31 cellular contexts compared by ENCODE assay signal in genomic region chrX:53036149-53036548, GRCh38. TPM values are rescaled to one million over a fixed set of nuclear protein-coding genes. Genes with fewer than 3 reads are reported as not detected.
"Had no signal": no experiment of that assay in that cellular context is flagged by ENCODE, and none has a peak within 500 bp of the region (broad histone marks: within the 10 kb centered on the region; RNA-seq: fewer than 3 reads in every experiment).

No MANE protein-coding gene starts in this region.

- H3K36me3 Mint-ChIP-seq: immature natural killer cell; naive B cell; natural killer cell; neural progenitor cell; stimulated activated naive B cell treated with anti-CD40 and anti-IgM and Interleukin-4, amounts not matched to agents 10 μg/mL and 1 μg/mL and 100 μg/mL, for 72 hours had no signal

- H3K4me3 ChIP-seq: left lung, lower lobe of right lung, neural progenitor cell, right atrium auricular region, skin epidermis, stomach, testis, thyroid gland, transverse colon, upper lobe of right lung had no signal

- H2AFZ ChIP-seq: neural progenitor cell, parathyroid adenoma had no signal

- H3K4me1 Mint-ChIP-seq: immature natural killer cell, naive B cell, natural killer cell, neural progenitor cell had no signal

- H3K79me2 ChIP-seq: parathyroid adenoma had no signal

- H3K36me3 ChIP-seq: left lung, lower lobe of right lung, neural progenitor cell, neutrophil, right atrium auricular region, stomach, thyroid gland, transverse colon, upper lobe of right lung had no signal

- H3K27ac ChIP-seq: left lung, lower lobe of right lung, neural progenitor cell, neutrophil, parathyroid adenoma, right atrium auricular region, skin epidermis, stomach, testis, thyroid gland, transverse colon, upper lobe of right lung had no signal

- H3K4me3 Mint-ChIP-seq: immature natural killer cell; naive B cell; natural killer cell; nephron progenitor cell; neural progenitor cell; stimulated activated naive B cell treated with anti-CD40 and anti-IgM and Interleukin-4, amounts not matched to agents 10 μg/mL and 1 μg/mL and 100 μg/mL, for 72 hours had no signal

- DNase-seq: hypothalamus; immature natural killer cell; kidney; left colon; left lung; lower lobe of right lung; mammary epithelial cell; mesenchymal stem cell; naive B cell; natural killer cell; nephron progenitor cell; occipital lobe; stimulated activated CD4-positive, alpha-beta T cell treated with anti-CD3 and anti-CD28 coated beads, Interleukin-12 subunit alpha, Interleukin-12 subunit beta, amount 100 ng/mL, for 4 hours; stimulated activated CD4-positive, alpha-beta T cell treated with anti-CD3 and anti-CD28 coated beads, Interleukin-15, amount 100 ng/mL, for 24 hours; stimulated activated CD4-positive, alpha-beta T cell treated with anti-CD3 and anti-CD28 coated beads, Interleukin-2, amount 100 ng/mL, for 24 hours; stimulated activated CD4-positive, alpha-beta T cell treated with anti-CD3 and anti-CD28 coated beads, Interleukin-4, amount 100 ng/mL, for 1 hour; stimulated activated naive B cell treated with anti-CD40 and anti-IgM and Interleukin-4, amounts not matched to agents 10 μg/mL and 1 μg/mL and 100 μg/mL, for 72 hours; stimulated activated naive CD8-positive, alpha-beta T cell treated with anti-CD3 and anti-CD28 coated beads, Interleukin-15, Interleukin-2, amounts not matched to agents 100 U/mL and 50 U/mL, for 24 hours; stomach; testis; thyroid gland; transverse colon; upper lobe of right lung had no signal

- ATAC-seq: left colon; left lung; lower lobe of right lung; natural killer cell; sciatic nerve; stimulated activated naive B cell treated with anti-CD40 and anti-IgM and Interleukin-4, amounts not matched to agents 10 μg/mL and 1 μg/mL and 100 μg/mL, for 72 hours; stimulated activated naive CD8-positive, alpha-beta T cell treated with anti-CD3 and anti-CD28 coated beads, Interleukin-15, Interleukin-2, amounts not matched to agents 100 U/mL and 50 U/mL, for 24 hours; upper lobe of right lung had no signal

- H3K4me2 ChIP-seq: neural progenitor cell had no signal

- H3K27me3 ChIP-seq: neural progenitor cell, neutrophil, right atrium auricular region, testis, transverse colon, upper lobe of right lung had no signal

- H3K9me3 ChIP-seq: left lung, lower lobe of right lung, neutrophil, right atrium auricular region, stomach, testis, thyroid gland, transverse colon, upper lobe of right lung had no signal

- FAIRE-seq: islet of Langerhans, kidney, urothelium cell line had no signal

- H3K9me3 Mint-ChIP-seq: naive B cell; natural killer cell; stimulated activated naive B cell treated with anti-CD40 and anti-IgM and Interleukin-4, amounts not matched to agents 10 μg/mL and 1 μg/mL and 100 μg/mL, for 72 hours had no signal

- H3K27ac Mint-ChIP-seq: immature natural killer cell; natural killer cell; nephron progenitor cell; neural progenitor cell; stimulated activated naive B cell treated with anti-CD40 and anti-IgM and Interleukin-4, amounts not matched to agents 10 μg/mL and 1 μg/mL and 100 μg/mL, for 72 hours had no signal

- H3K4me1 ChIP-seq: left lung, lower lobe of right lung, neural progenitor cell, parathyroid adenoma, right atrium auricular region, stomach, testis, thyroid gland, transverse colon, upper lobe of right lung had no signal

RNA-seq across cellular contexts. Expression of gene GPR173, which starts 12.4 kb away (rescaled TPM):
- polyA plus RNA-seq: immature natural killer cell had no signal
